ENCODE assay signal across 8 cellular contexts in the genomic region with DNA sequence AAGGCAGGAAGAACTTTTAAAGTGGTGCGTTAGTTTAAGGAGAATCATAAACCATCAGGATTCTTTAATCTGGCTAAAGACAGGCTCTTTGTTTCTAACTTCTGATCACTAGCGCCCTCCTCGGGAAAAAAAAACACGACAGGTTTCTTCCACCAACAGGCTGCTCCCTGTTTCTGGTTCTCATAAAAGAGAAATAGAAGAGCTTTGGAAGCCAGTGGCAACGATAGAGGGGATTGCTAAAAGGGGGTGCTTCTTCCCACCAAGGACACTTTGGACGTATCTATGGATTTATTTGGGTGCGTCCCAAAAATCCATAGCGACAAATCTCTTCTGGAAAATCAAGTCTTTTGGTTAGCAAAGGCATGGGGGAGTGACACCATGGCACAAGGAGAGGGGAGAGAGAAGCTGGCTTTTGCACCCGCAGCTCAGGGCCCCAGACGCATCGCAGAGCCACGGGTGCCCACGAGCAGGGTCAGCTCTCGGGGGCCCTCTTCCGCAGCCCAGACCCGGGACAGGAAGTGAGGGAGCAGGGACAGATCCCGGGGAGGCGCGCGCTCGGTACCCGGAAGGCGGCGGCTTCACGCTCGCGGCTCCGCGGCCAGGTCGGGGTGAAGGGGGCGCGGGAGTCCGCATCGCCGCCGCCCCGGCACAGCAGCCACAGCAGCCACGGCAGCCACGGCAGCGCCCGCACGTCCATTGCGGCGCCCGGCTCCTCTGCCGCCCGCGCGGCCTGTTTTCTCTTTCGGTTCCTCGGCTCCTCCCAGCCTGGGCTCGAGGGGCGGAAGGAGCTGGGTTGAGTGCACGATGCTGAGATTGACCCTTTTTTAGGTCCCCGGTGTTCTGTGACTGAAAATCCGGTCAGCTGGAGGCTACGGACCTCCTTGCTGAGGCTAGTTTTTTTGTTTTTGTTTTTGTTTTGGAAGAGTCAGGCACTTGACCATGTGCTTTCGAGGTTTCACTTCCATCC. TPM values are rescaled to one million over a fixed set of nuclear protein-coding genes. Genes with fewer than 3 reads are reported as not detected.
DNase-seq lines count a peak whose midpoint lies in the region; ATAC-seq and TF ChIP-seq lines count a peak whose summit lies in the region.

A gene with protein sequence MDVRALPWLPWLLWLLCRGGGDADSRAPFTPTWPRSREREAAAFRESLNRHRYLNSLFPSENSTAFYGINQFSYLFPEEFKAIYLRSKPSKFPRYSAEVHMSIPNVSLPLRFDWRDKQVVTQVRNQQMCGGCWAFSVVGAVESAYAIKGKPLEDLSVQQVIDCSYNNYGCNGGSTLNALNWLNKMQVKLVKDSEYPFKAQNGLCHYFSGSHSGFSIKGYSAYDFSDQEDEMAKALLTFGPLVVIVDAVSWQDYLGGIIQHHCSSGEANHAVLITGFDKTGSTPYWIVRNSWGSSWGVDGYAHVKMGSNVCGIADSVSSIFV (minus strand): TSS at position 716 of the 967 bp plus-strand sequence. CDS start 19 bp downstream, at position 697.

- H4K91ac ChIP-seq in H9 (ENCODE audit: insufficient read length, low read depth, low read length) (no peak within 1 kb of the TSS), trophoblast cell (ENCODE audit: low read depth, low read length) (peak within 1 kb of the TSS; percentile 100)

- H3K27ac ChIP-seq in H9 (ENCODE audit: insufficient read length, low read depth, low read length): no peak within 1 kb of the TSS
- peak within 1 kb of the TSS; percentile 54 for H3K27ac ChIP-seq in trophoblast cell (ENCODE audit: low read depth, low read length)
- H3K27ac ChIP-seq in transverse colon: peak within 1 kb of the TSS; percentile 96 to 97 (median 97)

- H4K12ac ChIP-seq in trophoblast cell (ENCODE audit: low read depth, low read length): peak within 1 kb of the TSS; percentile 100

- DNase-seq in GM04504 (ENCODE audit: low read depth): peak; percentile 71
- peak; percentile 68 for DNase-seq in H9
- DNase-seq in M059J (ENCODE audit: low read depth): peak; percentile 81
- DNase-seq in SKM-1 treated with dmso at 0.1 percent for 144 hours (lab: John Stamatoyannopoulos, UW; ENCODE audit: unreplicated experiment): peak; percentile 68
- DNase-seq in activated naive CD8-positive, alpha-beta T cell treated with anti-CD3 and anti-CD28 coated beads, Interleukin-2, amount 50 U/mL, for 16 hours (ENCODE audit: low read depth, low spot score): peak; percentile 49
- DNase-seq in Right ventricle myocardium superior: peak; percentile 86
- peak; percentile 58 to 84 for DNase-seq in trophoblast cell
- DNase-seq in transverse colon: peak; percentile 75

- H2BK12ac ChIP-seq in H9 (ENCODE audit: insufficient read length, low read depth, low read length): no peak within 1 kb of the TSS
- H2BK12ac ChIP-seq in trophoblast cell (ENCODE audit: low read length): peak within 1 kb of the TSS; percentile 52

- H3K36me3 Mint-ChIP-seq in H9 (ENCODE audit: insufficient read depth in 1 of 3, low read depth in 3 of 3): no peaks in the 10 kb centered on the region

- H3K23ac ChIP-seq in H9 (ENCODE audit: insufficient read length, low read depth, low read length) (no peak within 1 kb of the TSS), trophoblast cell (ENCODE audit: low read length) (no peak within 1 kb of the TSS)

- no peaks in the 10 kb centered on the region for H3K79me2 ChIP-seq in H9 (ENCODE audit: insufficient read depth, low read length)
- H3K79me2 ChIP-seq in trophoblast cell (ENCODE audit: control insufficient read depth, insufficient read depth, low read length, poor library complexity): peaks cover 7% of the 10 kb centered on the region

- H4K20me1 ChIP-seq in H9 (ENCODE audit: control insufficient read depth, insufficient read depth, insufficient read length): no peaks in the 10 kb centered on the region

- H3K36me3 ChIP-seq in trophoblast cell (ENCODE audit: control insufficient read depth in 1 of 2, insufficient read depth in 2 of 2, low read length in 2 of 2) (no peaks in the 10 kb centered on the region), transverse colon (no peaks in the 10 kb centered on the region)

- H2BK20ac ChIP-seq in H9 (ENCODE audit: low read depth, low read length, poor library complexity, severe bottlenecking): no peak within 1 kb of the TSS

- H3K18ac ChIP-seq in H9 (ENCODE audit: insufficient read length, low read depth, low read length) (peak within 1 kb of the TSS; percentile 89), trophoblast cell (ENCODE audit: low read length) (peak within 1 kb of the TSS; percentile 99)

- H2AK5ac ChIP-seq in H9 (ENCODE audit: insufficient read length, low read length) (no peak within 1 kb of the TSS), trophoblast cell (ENCODE audit: low read length) (no peak within 1 kb of the TSS)

- H2BK120ac ChIP-seq in H9 (ENCODE audit: low read depth, low read length, poor library complexity, severe bottlenecking) (no peak within 1 kb of the TSS), trophoblast cell (ENCODE audit: insufficient read depth, low read length, poor library complexity) (peak within 1 kb of the TSS; percentile 98)

- peak; percentile 57 for TF ChIP-seq POLR2A in transverse colon (IDR thresholded peaks at IDR 0.05)

- no peak within 1 kb of the TSS for H4K5ac ChIP-seq in H9 (ENCODE audit: insufficient read length, low read depth, low read length)

- in situ Hi-C loops in transverse colon (cut with MboI; ENCODE audit: low pct_ligation_motif_present in 1 of 4, low pct_unique_long_range_greater_than_20kb in 1 of 4, low sequenced_read_pairs in 3 of 4): loop anchor here in 2 of 4 donors (10.0 to 25.0 kb wide), 2 partner anchors 149 to 1009 kb away; a partner anchor contains a TSS

- peak; percentile 69 for TF ChIP-seq CTCF in H9 (conservative IDR thresholded peaks at IDR 0.05)
- peak; percentile 57 to 71 (median 69) for TF ChIP-seq CTCF in transverse colon (IDR thresholded peaks at IDR 0.05)

- H3K4me3 ChIP-seq in trophoblast cell (ENCODE audit: low read depth, low read length): peak within 1 kb of the TSS; percentile 86
- H3K4me3 ChIP-seq in transverse colon: peak within 1 kb of the TSS; percentile 44 to 78 (median 71)

- intact Hi-C loops in Right ventricle myocardium superior (cut with DNase I) (loop anchor here (5.0 to 10.0 kb wide), 2 partner anchors 141 to 549 kb away; no protein-coding TSS in a partner anchor), transverse colon (cut with DNase I; ENCODE audit: low total_unique reads) (loop anchor here (5.0 kb wide), 2 partner anchors 286 to 551 kb away; a partner anchor contains a TSS)

- peak; percentile 98 for ATAC-seq in Right ventricle myocardium superior (ENCODE audit: poor library complexity)

- H3K4me3 Mint-ChIP-seq in H9: peak within 1 kb of the TSS; percentile 73 to 91

- H3K4me2 ChIP-seq in H9 (ENCODE audit: insufficient read depth, insufficient read length, low read length) (peak within 1 kb of the TSS; percentile 89), trophoblast cell (ENCODE audit: low read length) (peak within 1 kb of the TSS; percentile 84)

- H3K9me3 Mint-ChIP-seq in H9: no peaks in the 10 kb centered on the region

- H2BK5ac ChIP-seq in H9 (ENCODE audit: insufficient read length, low read length): no peak within 1 kb of the TSS
- H2BK5ac ChIP-seq in trophoblast cell (ENCODE audit: low read depth, low read length, poor library complexity): peak within 1 kb of the TSS; percentile 95

- TF ChIP-seq EP300 in transverse colon (IDR thresholded peaks at IDR 0.05; ENCODE audit: low read depth): no peak

- H3K27ac Mint-ChIP-seq in H9: peak within 1 kb of the TSS in 2 of 3 experiments; percentile 68 to 95; a peak in 5 of 7 replicates

- H3K9me3 ChIP-seq in H9 (ENCODE audit: control insufficient read depth, low read depth, low read length) (no peaks in the 10 kb centered on the region), trophoblast cell (ENCODE audit: insufficient read depth, low read depth, low read length) (no peaks in the 10 kb centered on the region), transverse colon (no peaks in the 10 kb centered on the region)

- H3K56ac ChIP-seq in H9 (ENCODE audit: insufficient read length, low read depth, low read length): no peak within 1 kb of the TSS

- H4K8ac ChIP-seq in H9 (replicated peaks; ENCODE audit: insufficient read length, low read depth, low read length): no peak within 1 kb of the TSS
- peak within 1 kb of the TSS; percentile 100 for H4K8ac ChIP-seq in trophoblast cell (ENCODE audit: low read depth, low read length)

- no CpG with 5 or more reads among the region's 58 CpGs for WGBS in H9 (ENCODE audit: extremely low coverage, insufficient read length, low lambda C conversion rate)
- no CpG with 5 or more reads among the region's 58 CpGs for WGBS in trophoblast cell (ENCODE audit: extremely low coverage, insufficient coverage, insufficient read length)
- 1% methylated on average over 12 to 53 of the region's 58 CpGs for WGBS in transverse colon (ENCODE audit: low coverage in 1 of 2), 2 donors

- H3K14ac ChIP-seq in H9 (ENCODE audit: insufficient read depth, low read length) (peak within 1 kb of the TSS; percentile 87; the same call in 1 of the 2 replicates), trophoblast cell (ENCODE audit: low read length) (peak within 1 kb of the TSS; percentile 100)

- H3T11ph ChIP-seq in H9 (ENCODE audit: low read length): no peak within 1 kb of the TSS

- no peaks in the 10 kb centered on the region for H3K23me2 ChIP-seq in H9 (ENCODE audit: insufficient read length, low read depth, low read length, poor library complexity, severe bottlenecking)

- H3K4me1 Mint-ChIP-seq in H9: 0 out of 4 replicates have a peak, but pooled peaks cover 0 to 3% of the 10 kb centered on the region in 2 experiments

- H3K27me3 ChIP-seq in H9 (ENCODE audit: insufficient read depth, low read length) (no peaks in the 10 kb centered on the region), trophoblast cell (ENCODE audit: insufficient read depth, low read length) (no peaks in the 10 kb centered on the region), transverse colon (no peaks in the 10 kb centered on the region)

- no peaks in the 10 kb centered on the region; the same call in 1 of the 2 replicates for H3K27me3 Mint-ChIP-seq in H9 (ENCODE audit: low read depth)

- no peaks in the 10 kb centered on the region for H3K79me1 ChIP-seq in H9 (ENCODE audit: insufficient read depth, low read depth, low read length, poor library complexity, severe bottlenecking)
- H3K79me1 ChIP-seq in trophoblast cell (ENCODE audit: low read length): peaks cover 9% of the 10 kb centered on the region

- no peak within 1 kb of the TSS for H2BK15ac ChIP-seq in H9 (ENCODE audit: low read depth, low read length)

- H3K4ac ChIP-seq in H9 (ENCODE audit: low read depth, low read length) (no peak within 1 kb of the TSS), trophoblast cell (ENCODE audit: low read depth, low read length) (peak within 1 kb of the TSS; percentile 98)

- no peaks in the 10 kb centered on the region for H3K4me1 ChIP-seq in H9 (ENCODE audit: insufficient read depth, low read length)
- no peaks in the 10 kb centered on the region for H3K4me1 ChIP-seq in trophoblast cell (ENCODE audit: control insufficient read depth in 1 of 2, insufficient read depth in 2 of 2, low read length in 2 of 2)
- peaks cover 7 to 29% (median 10%) of the 10 kb centered on the region in 4 donors for H3K4me1 ChIP-seq in transverse colon

- H2AFZ ChIP-seq in H9 (ENCODE audit: low read length) (peak within 1 kb of the TSS; percentile 92), trophoblast cell (ENCODE audit: insufficient read depth, low read length, poor library complexity) (peak within 1 kb of the TSS; percentile 100)

- peak within 1 kb of the TSS; percentile 84 for H3K9ac ChIP-seq in H9 (ENCODE audit: extremely low read depth, insufficient read length, low read length)
- peak within 1 kb of the TSS; percentile 92 for H3K9ac ChIP-seq in trophoblast cell (ENCODE audit: low read length)

RNA-seq across cellular contexts. Expression of the gene that starts here (rescaled TPM):
- total RNA-seq in H9 (2021) (0.81 and 1.1 TPM in 2 replicates), Right ventricle myocardium superior (6.2 TPM), transverse colon (10 to 100 TPM in 2 of 4 donors, 1 to 10 TPM in 1, not detected in 1; 8.2 to 18.7 (median 12.5) TPM)
- 16.1 and 18.0 TPM in 2 replicates for total RNA-seq in M059J (2014; rRNA removed; shearing (Covaris generic))
- polyA plus RNA-seq in trophoblast cell (2013): 4.0 and 4.2 TPM in 2 replicates
